In the genomic region with DNA sequence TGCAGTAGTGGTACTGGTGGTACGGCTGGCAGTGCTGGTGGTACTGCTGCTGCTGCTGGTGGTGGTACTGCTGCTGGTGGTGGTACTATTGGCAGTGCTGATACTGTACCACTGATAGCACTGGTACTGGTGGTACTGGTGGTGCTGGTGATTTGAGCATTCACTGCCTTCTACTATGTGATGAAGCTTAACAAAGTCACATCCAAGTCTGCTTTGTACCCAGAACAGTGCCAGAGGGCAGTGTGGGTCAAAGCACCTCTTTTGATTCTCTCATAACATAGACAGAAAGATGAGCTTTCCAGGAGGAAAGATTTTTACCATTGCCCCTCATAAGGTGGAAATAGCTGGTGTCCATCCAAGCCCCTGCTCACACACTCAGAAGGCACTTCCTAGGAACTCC, we compare ENCODE assay signal across 1 cellular context.
TF ChIP-seq lines count a peak whose summit lies in the region.

No MANE protein-coding gene starts in this region.

TF ChIP-seq in WTC11, 78 proteins besides CTCF, POLR2A, EP300 and RAD21 (continued from another document):
- TF ChIP-seq ATF6 (CRISPR knock-in tag; IDR thresholded peaks at IDR 0.05): no peak
- no peak for TF ChIP-seq CDX4 (CRISPR knock-in tag; IDR thresholded peaks at IDR 0.05; ENCODE audit: borderline replicate concordance)
TF ChIP-seq in WTC11: peak in this region for 0.
